In the genomic region with DNA sequence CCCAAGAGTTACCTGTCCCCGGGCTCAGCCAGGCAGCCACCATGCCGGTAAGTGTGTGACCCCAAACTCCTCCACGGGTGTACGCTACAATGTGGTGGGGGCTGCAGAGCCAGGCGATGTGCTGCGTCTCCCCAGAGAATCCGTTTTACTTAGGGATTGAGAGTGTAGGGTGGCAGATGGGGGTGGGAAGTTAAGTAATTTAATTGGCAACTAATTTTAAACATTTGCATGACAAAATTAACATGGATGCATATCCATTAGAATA, we compare ENCODE assay signal across 6 cellular contexts.
"Had no signal": no experiment of that assay in that cellular context is flagged by ENCODE, and none has a peak within 500 bp of the region (broad histone marks: within the 10 kb centered on the region; RNA-seq: fewer than 3 reads in every experiment).

No MANE protein-coding gene starts in this region.

- H3K4me3 ChIP-seq: GM23338, K562 had no signal

- H3K4me2 ChIP-seq: GM23338 had no signal

- H2AFZ ChIP-seq: GM23338 had no signal

- DNase-seq: H9, HCEC 1CT, IMR-90, KG1 had no signal

- ATAC-seq: GM23338, K562 had no signal
